In genomic region chr20:55153321-55153720, GRCh38 we compare ENCODE assay signal across 28 cellular contexts.
"Had no signal": no experiment of that assay in that cellular context is flagged by ENCODE, and none has a peak within 500 bp of the region (broad histone marks: within the 10 kb centered on the region; RNA-seq: fewer than 3 reads in every experiment).

No MANE protein-coding gene starts in this region.

- H3K4me3 Mint-ChIP-seq: activated B cell treated with CpG ODN at 0.5 μM for 24 hours; activated CD4-positive, alpha-beta memory T cell treated with anti-CD3 and anti-CD28 coated beads for 36 hours; activated naive CD4-positive, alpha-beta T cell treated with anti-CD3 and anti-CD28 coated beads for 36 hours; activated naive CD8-positive, alpha-beta T cell treated with anti-CD3 and anti-CD28 coated beads, Interleukin-2, amount 10 ng/mL, durations not matched to agents 7 days and 5 days; activated T-cell treated with anti-CD3 and anti-CD28 coated beads, Interleukin-2, amount 50 U/mL, for 72 hours; brain; dendritic cell treated with granulocyte-macrophage colony-stimulating factor and Interleukin-4, amounts not matched to agents 40 ng/mL and 50 ng/mL, for 4 days; stimulated activated naive CD8-positive, alpha-beta T cell treated with anti-CD3 and anti-CD28 coated beads, Interleukin-15, Interleukin-2, amounts not matched to agents 100 ng/mL and 50 ng/mL, for 24 hours; T-helper 17 cell had no signal

- FAIRE-seq: endothelial cell of umbilical vein had no signal

- DNase-seq: activated B cell treated with CpG ODN at 0.5 μM for 24 hours; activated CD4-positive, alpha-beta memory T cell treated with anti-CD3 and anti-CD28 coated beads for 36 hours; activated CD4-positive, alpha-beta T cell treated with anti-CD3 and anti-CD28 coated beads for 4 hours; activated effector memory CD4-positive, alpha-beta T cell treated with Interleukin-2 at 50 U/mL for 16 hours; activated naive CD4-positive, alpha-beta T cell treated with anti-CD3 and anti-CD28 coated beads for 36 hours; activated naive CD8-positive, alpha-beta T cell treated with anti-CD3 and anti-CD28 coated beads, Interleukin-2, amount 10 ng/mL, durations not matched to agents 7 days and 5 days; activated T-cell treated with anti-CD3 and anti-CD28 coated beads, Interleukin-2, amount 50 U/mL, for 72 hours; amygdala; caudate nucleus; effector CD4-positive, alpha-beta T cell; heart left ventricle; islet precursor cell; left colon; mesendoderm; mucosa of descending colon; occipital lobe; spleen; stimulated activated CD4-positive, alpha-beta T cell treated with anti-CD3 and anti-CD28 coated beads, Interleukin-4, amount 100 ng/mL, for 4 hours; SW 1271; T-helper 17 cell; uterus had no signal

- H3K27me3 ChIP-seq: esophagus muscularis mucosa, heart left ventricle, spleen, suprapubic skin, tibial nerve, uterus had no signal

- H3K36me3 ChIP-seq: esophagus muscularis mucosa, heart left ventricle, spleen, suprapubic skin, tibial nerve had no signal

- H3K36me3 Mint-ChIP-seq: activated CD4-positive, alpha-beta memory T cell treated with anti-CD3 and anti-CD28 coated beads for 36 hours; activated naive CD8-positive, alpha-beta T cell treated with anti-CD3 and anti-CD28 coated beads, Interleukin-2, amount 10 ng/mL, durations not matched to agents 7 days and 5 days; brain had no signal

- H3K9me3 ChIP-seq: esophagus muscularis mucosa, mucosa of descending colon, suprapubic skin, uterus had no signal

- H3K4me1 ChIP-seq: esophagus muscularis mucosa, heart left ventricle, spleen, suprapubic skin, uterus had no signal

- ATAC-seq: activated T-cell treated with anti-CD3 and anti-CD28 coated beads, Interleukin-2, amount 50 U/mL, for 72 hours; heart left ventricle; left colon; mucosa of descending colon; T-helper 17 cell had no signal

- H3K4me3 ChIP-seq: esophagus muscularis mucosa, heart left ventricle, mucosa of descending colon, spleen, suprapubic skin, tibial nerve, uterus had no signal

- H3K27me3 Mint-ChIP-seq: activated B cell treated with CpG ODN at 0.5 μM for 24 hours; activated CD4-positive, alpha-beta memory T cell treated with anti-CD3 and anti-CD28 coated beads for 36 hours; activated naive CD8-positive, alpha-beta T cell treated with anti-CD3 and anti-CD28 coated beads, Interleukin-2, amount 10 ng/mL, durations not matched to agents 7 days and 5 days; dendritic cell treated with granulocyte-macrophage colony-stimulating factor and Interleukin-4, amounts not matched to agents 40 ng/mL and 50 ng/mL, for 4 days; stimulated activated naive CD8-positive, alpha-beta T cell treated with anti-CD3 and anti-CD28 coated beads, Interleukin-15, Interleukin-2, amounts not matched to agents 100 ng/mL and 50 ng/mL, for 24 hours; T-helper 17 cell had no signal

- H3K4me1 Mint-ChIP-seq: activated B cell treated with CpG ODN at 0.5 μM for 24 hours; activated naive CD8-positive, alpha-beta T cell treated with anti-CD3 and anti-CD28 coated beads, Interleukin-2, amount 10 ng/mL, durations not matched to agents 7 days and 5 days; T-helper 17 cell had no signal

- H3K27ac ChIP-seq: esophagus muscularis mucosa, heart left ventricle, spleen, suprapubic skin, tibial nerve, uterus had no signal

- H3K27ac Mint-ChIP-seq: activated B cell treated with CpG ODN at 0.5 μM for 24 hours; activated CD4-positive, alpha-beta memory T cell treated with anti-CD3 and anti-CD28 coated beads for 36 hours; activated naive CD4-positive, alpha-beta T cell treated with anti-CD3 and anti-CD28 coated beads for 36 hours; activated naive CD8-positive, alpha-beta T cell treated with anti-CD3 and anti-CD28 coated beads, Interleukin-2, amount 10 ng/mL, durations not matched to agents 7 days and 5 days; activated T-cell treated with anti-CD3 and anti-CD28 coated beads, Interleukin-2, amount 50 U/mL, for 72 hours; dendritic cell treated with granulocyte-macrophage colony-stimulating factor and Interleukin-4, amounts not matched to agents 40 ng/mL and 50 ng/mL, for 4 days; stimulated activated naive CD8-positive, alpha-beta T cell treated with anti-CD3 and anti-CD28 coated beads, Interleukin-15, Interleukin-2, amounts not matched to agents 100 ng/mL and 50 ng/mL, for 24 hours; T-helper 17 cell had no signal
